Comparison of ENCODE assay signal across 21 cellular contexts in genomic region chr1:201779351-201779880, GRCh38. TPM values are rescaled to one million over a fixed set of nuclear protein-coding genes. Genes with fewer than 3 reads are reported as not detected.
DNase-seq lines count a peak whose midpoint lies in the region; ATAC-seq and TF ChIP-seq lines count a peak whose summit lies in the region.
"Had no signal": no experiment of that assay in that cellular context is flagged by ENCODE, and none has a peak within 500 bp of the region (broad histone marks: within the 10 kb centered on the region; RNA-seq: fewer than 3 reads in every experiment).

No MANE protein-coding gene starts in this region.

- 71 to 100% methylated on average over 1 to 6 of the region's 6 CpGs for WGBS in gastroesophageal sphincter (ENCODE audit: low coverage in 1 of 2), 2 donors

- ATAC-seq in gastroesophageal sphincter: no peak
- no peak for ATAC-seq in HG02759 (IDR thresholded peaks at IDR 0.05; ENCODE audit: unreplicated experiment)
- ATAC-seq: activated naive CD8-positive, alpha-beta T cell treated with anti-CD3 and anti-CD28 coated beads, Interleukin-2, amount 50 U/mL, for 24 hours; gastrocnemius medialis had no signal

- TF ChIP-seq POLR2A in gastroesophageal sphincter (IDR thresholded peaks at IDR 0.05): no peak
- TF ChIP-seq POLR2A in vagina (IDR thresholded peaks at IDR 0.05): no peak

- no peaks in the 10 kb centered on the region for H3K27me3 Mint-ChIP-seq in osteocyte (ENCODE audit: unreplicated experiment)
- H3K27me3 Mint-ChIP-seq: activated naive CD8-positive, alpha-beta T cell treated with anti-CD3 and anti-CD28 coated beads, Interleukin-2, amount 50 U/mL, for 24 hours had no signal

- TF ChIP-seq CTCF in gastroesophageal sphincter (IDR thresholded peaks at IDR 0.05) (no peak), osteocyte (IDR thresholded peaks at IDR 0.05) (no peak), vagina (IDR thresholded peaks at IDR 0.05) (no peak)

- H3K4me1 ChIP-seq in gastroesophageal sphincter (peaks cover 0 to 21% (median 0%) of the 10 kb centered on the region in 3 donors), vagina (peaks cover 42% of the 10 kb centered on the region)
- H3K4me1 ChIP-seq: SJCRH30 had no signal

- H3K27ac ChIP-seq in gastroesophageal sphincter: peak overlapping the region in 3 of 4 donors; percentile 10 to 49 (median 24)
- peak overlapping the region; percentile 54 for H3K27ac ChIP-seq in vagina
- H3K27ac ChIP-seq: SJCRH30 had no signal

- H3K9me3 ChIP-seq in gastroesophageal sphincter (no peaks in the 10 kb centered on the region), vagina (no peaks in the 10 kb centered on the region)
- H3K9me3 ChIP-seq: gastrocnemius medialis, SJCRH30 had no signal

- H3K9me3 Mint-ChIP-seq in osteocyte (ENCODE audit: unreplicated experiment): no peaks in the 10 kb centered on the region
- H3K9me3 Mint-ChIP-seq: activated naive CD8-positive, alpha-beta T cell treated with anti-CD3 and anti-CD28 coated beads, Interleukin-2, amount 50 U/mL, for 24 hours had no signal

- no peaks in the 10 kb centered on the region for H3K27me3 ChIP-seq in gastroesophageal sphincter
- H3K27me3 ChIP-seq in vagina: no peaks in the 10 kb centered on the region
- H3K27me3 ChIP-seq: gastrocnemius medialis, SJCRH30 had no signal

- peak overlapping the region; percentile 77 for H3K27ac Mint-ChIP-seq in osteocyte (ENCODE audit: unreplicated experiment)
- H3K27ac Mint-ChIP-seq: activated naive CD8-positive, alpha-beta T cell treated with anti-CD3 and anti-CD28 coated beads, Interleukin-2, amount 50 U/mL, for 24 hours had no signal

- DNase-seq in amniotic epithelial cell (ENCODE audit: low read depth): peak; percentile 81
- no peak for DNase-seq in osteocyte (ENCODE audit: extremely low spot score, unreplicated experiment)
- DNase-seq in vagina (ENCODE audit: extremely low spot score in 2 of 2): peak in 1 of 2 donors; percentile 27
- DNase-seq in germinal center (ENCODE audit: low spot score): no peak
- DNase-seq in glomerular visceral epithelial cell (ENCODE audit: extremely low spot score): no peak
- DNase-seq: activated CD4-positive, alpha-beta T cell treated with anti-CD3 and anti-CD28 coated beads, Interleukin-2, amount 50 U/mL, for 1 hour; activated CD8-positive, alpha-beta memory T cell treated with anti-CD3 and anti-CD28 coated beads, Interleukin-2, amount 50 U/mL, for 48 hours; activated effector memory CD4-positive, alpha-beta T cell treated with anti-CD3 and anti-CD28 coated beads, Interleukin-2, amount 50 U/mL, for 16 hours; activated naive CD8-positive, alpha-beta T cell treated with anti-CD3 and anti-CD28 coated beads, Interleukin-2, amount 50 U/mL, for 24 hours; AML-193; caudate nucleus; DMS53; gastrocnemius medialis; GOT3; NCI-H187 treated with DMSO at 0.1 percent for 48 hours; NCI-H2227 treated with DMSO at 0.1 percent for 48 hours; NCI-H82; SJCRH30; stimulated activated CD4-positive, alpha-beta T cell treated with anti-CD3 and anti-CD28 coated beads, Interleukin-12 subunit alpha, Interleukin-12 subunit beta, amount 100 ng/mL, for 4 hours had no signal

- no peak for TF ChIP-seq EP300 in gastroesophageal sphincter (IDR thresholded peaks at IDR 0.05)

- H3K4me1 Mint-ChIP-seq in osteocyte (ENCODE audit: unreplicated experiment): peaks cover 79% of the 10 kb centered on the region
- H3K4me1 Mint-ChIP-seq: activated naive CD8-positive, alpha-beta T cell treated with anti-CD3 and anti-CD28 coated beads, Interleukin-2, amount 50 U/mL, for 24 hours had no signal

- H3K36me3 ChIP-seq in gastroesophageal sphincter (peaks cover 0 to 42% of the 10 kb centered on the region in 2 donors), vagina (peaks cover 0 to 34% of the 10 kb centered on the region in 2 donors)
- H3K36me3 ChIP-seq: gastrocnemius medialis had no signal

- H3K36me3 Mint-ChIP-seq in osteocyte (ENCODE audit: unreplicated experiment): peaks cover 74% of the 10 kb centered on the region

- intact Hi-C loops in vagina (cut with DNase I): no loop called here

- H3K4me3 ChIP-seq in gastroesophageal sphincter: no peak overlapping the region
- no peak overlapping the region for H3K4me3 ChIP-seq in vagina
- H3K4me3 ChIP-seq: gastrocnemius medialis, SJCRH30 had no signal

- no peak overlapping the region for H3K4me3 Mint-ChIP-seq in osteocyte (ENCODE audit: unreplicated experiment)
- H3K4me3 Mint-ChIP-seq: activated naive CD8-positive, alpha-beta T cell treated with anti-CD3 and anti-CD28 coated beads, Interleukin-2, amount 50 U/mL, for 24 hours had no signal

RNA-seq across cellular contexts. Expression of gene IPO9, which starts 49.5 kb away (rescaled TPM):
- total RNA-seq in gastroesophageal sphincter: 10 to 100 TPM; 21.6 to 30.7 (median 26.5) TPM
- 63.3 and 65.0 TPM in 2 replicates for total RNA-seq in osteocyte
- total RNA-seq in vagina: 12.8 TPM
